In genomic region chr11:77450227-77450626, GRCh38 we compare ENCODE assay signal across 14 cellular contexts. TPM values are rescaled to one million over a fixed set of nuclear protein-coding genes. Genes with fewer than 3 reads are reported as not detected.
DNase-seq lines count a peak whose midpoint lies in the region; ATAC-seq and TF ChIP-seq lines count a peak whose summit lies in the region.
"Had no signal": no experiment of that assay in that cellular context is flagged by ENCODE, and none has a peak within 500 bp of the region (broad histone marks: within the 10 kb centered on the region; RNA-seq: fewer than 3 reads in every experiment).

No MANE protein-coding gene starts in this region.

- TF ChIP-seq POLR2A in spleen (IDR thresholded peaks at IDR 0.05), result no peak

- H3K4me1 ChIP-seq in HUES48 (ENCODE audit: control insufficient read depth, insufficient read depth, low read length), result peaks cover 62% of the 10 kb centered on the region
- H3K4me1 ChIP-seq in spleen, result peaks cover 0 to 44% (median 20%) of the 10 kb centered on the region in 6 donors

- H3K9me3 ChIP-seq in HUES48 (ENCODE audit: control insufficient read depth, insufficient read depth, low read length) (no peaks in the 10 kb centered on the region), spleen (no peaks in the 10 kb centered on the region)

- no peak for ATAC-seq in WTC11

- TF ChIP-seq CTCF in GM12865 (IDR thresholded peaks at IDR 0.05; ENCODE audit: insufficient read depth, low read depth, low read length, missing control alignments) (no peak), WTC11 (IDR thresholded peaks at IDR 0.05) (no peak), spleen (IDR thresholded peaks at IDR 0.05 in 8 of 11, conservative IDR thresholded peaks at IDR 0.05 in 3 of 11) (no peak)

- intact Hi-C loops in spleen (cut with DNase I; ENCODE audit: low total_unique reads), result no loop called here

- no peak overlapping the region for H3K4me3 Mint-ChIP-seq in WTC11
- H3K4me3 Mint-ChIP-seq: CD14-positive monocyte had no signal

- no peaks in the 10 kb centered on the region for H3K9me3 Mint-ChIP-seq in WTC11
- H3K9me3 Mint-ChIP-seq: CD14-positive monocyte had no signal

- CTCF ChIA-PET in WTC11 (lab: Charles Lee), result interaction anchor here (1.2 to 1.5 kb wide), 2 partner anchors 15 to 36 kb away, joined by 3 to 6 read pairs; no protein-coding TSS in a partner anchor

- H3K27ac Mint-ChIP-seq in WTC11, result peak overlapping the region; percentile 90

- no peak overlapping the region for H3K9ac ChIP-seq in HUES48 (ENCODE audit: low read depth, low read length)
- H3K9ac ChIP-seq: KMS-11 had no signal

- DNase-seq in GM12865 (ENCODE audit: low read depth) (peak; percentile 10), WTC11 (ENCODE audit: low spot score) (no peak), spleen (no peak), T-helper 9 cell (no peak), NCI-H2227 (lab: John Stamatoyannopoulos, UW; ENCODE audit: unreplicated experiment) (no peak), DMS53 (lab: John Stamatoyannopoulos, UW) (no peak)
- DNase-seq: DMS 273 treated with DMSO at 0.1 percent for 48 hours, HCEC 1CT, MM.1S, NCI-H187, T-helper 1 cell had no signal

- H3K36me3 ChIP-seq in HUES48 (ENCODE audit: control insufficient read depth, insufficient read depth, low read length) (peaks cover 7% of the 10 kb centered on the region; the same call in 1 of the 2 replicates), spleen (no peaks in the 10 kb centered on the region)

- 34 to 67% (median 52%) methylated on average over 1 of the region's 1 CpG for WGBS in spleen, 5 donors

- peaks cover 81% of the 10 kb centered on the region for H3K4me1 Mint-ChIP-seq in WTC11

- H3K27me3 Mint-ChIP-seq in WTC11 (ENCODE audit: low read depth), result no peaks in the 10 kb centered on the region

- H3K36me3 Mint-ChIP-seq in WTC11, result peaks cover 13% of the 10 kb centered on the region
- H3K36me3 Mint-ChIP-seq: CD14-positive monocyte had no signal

- peak overlapping the region; percentile 3; the same call in 1 of the 2 replicates for H3K4me3 ChIP-seq in GM12865 (ENCODE audit: low read depth, low read length)
- H3K4me3 ChIP-seq in HUES48 (ENCODE audit: low read depth, low read length), result no peak overlapping the region
- no peak overlapping the region for H3K4me3 ChIP-seq in spleen

- H3K27me3 ChIP-seq in HUES48 (ENCODE audit: control insufficient read depth, insufficient read depth, low read length) (no peaks in the 10 kb centered on the region), spleen (replicated peaks in 1 of 7) (no peaks in the 10 kb centered on the region)

- POLR2A ChIA-PET in WTC11 (lab: Charles Lee), result interaction anchor here (1.3 kb wide), 1 partner anchor 20 kb away, joined by 3 read pairs; no protein-coding TSS in a partner anchor

- H3K27ac ChIP-seq in HUES48 (ENCODE audit: low read depth, low read length) (peak overlapping the region; percentile 85), spleen (peak overlapping the region in 5 of 8 donors; percentile 10 to 82 (median 22))
- H3K27ac ChIP-seq: KMS-11 had no signal

TF ChIP-seq in WTC11, 78 proteins besides CTCF, POLR2A, EP300 and RAD21:
- TF ChIP-seq ZNF281 (CRISPR knock-in tag; IDR thresholded peaks at IDR 0.05), result no peak
- no peak for TF ChIP-seq ZNF138 (CRISPR knock-in tag; conservative IDR thresholded peaks at IDR 0.05)
- TF ChIP-seq ZNF317 (CRISPR knock-in tag; IDR thresholded peaks at IDR 0.05; ENCODE audit: borderline replicate concordance, low read depth), result no peak
- TF ChIP-seq NR1H2 (CRISPR knock-in tag; IDR thresholded peaks at IDR 0.05), result no peak
- TF ChIP-seq AR (CRISPR knock-in tag; IDR thresholded peaks at IDR 0.05), result no peak

RNA-seq across cellular contexts. Expression of gene PAK1, which starts 23.7 kb away (rescaled TPM):
- 160 to 191 TPM (median 166 TPM) in 3 replicates for total RNA-seq in WTC11 (2021)
- 10 to 100 TPM; 31.0 to 76.5 (median 43.1) TPM for total RNA-seq in spleen
- 10 to 100 TPM in 2 of 3 donors, 1 to 10 TPM in 1; 9.3 to 16.4 (median 11.0) TPM for polyA plus RNA-seq in spleen
